Comparison of ENCODE assay signal across 20 cellular contexts in genomic region chr1:243841507-243841906, GRCh38. TPM values are rescaled to one million over a fixed set of nuclear protein-coding genes. Genes with fewer than 3 reads are reported as not detected.
DNase-seq lines count a peak whose midpoint lies in the region; ATAC-seq, FAIRE-seq and TF ChIP-seq lines count a peak whose summit lies in the region.
"Had no signal": no experiment of that assay in that cellular context is flagged by ENCODE, and none has a peak within 500 bp of the region (broad histone marks: within the 10 kb centered on the region; RNA-seq: fewer than 3 reads in every experiment).

No MANE protein-coding gene starts in this region.

- H3K27me3 ChIP-seq in ACC112 (ENCODE audit: insufficient read depth, low read length) (no peaks in the 10 kb centered on the region), adipocyte (replicated peaks; ENCODE audit: control insufficient read depth, insufficient read depth, low read length) (no peaks in the 10 kb centered on the region)

- peak overlapping the region; percentile 14 for H2AFZ ChIP-seq in ACC112 (ENCODE audit: low read length, unreplicated experiment)

- no peak for TF ChIP-seq CTCF in fibroblast of villous mesenchyme (IDR thresholded peaks at IDR 0.05; ENCODE audit: insufficient read depth, low read depth, low read length)

- peaks cover 1 to 22% of the 10 kb centered on the region in 2 donors for H3K36me3 Mint-ChIP-seq in activated naive CD4-positive, alpha-beta T cell treated with anti-CD3 and anti-CD28 coated beads, Interleukin-2, amount 50 U/mL, for 72 hours

- H3K9ac ChIP-seq in adipocyte (ENCODE audit: low read length): no peak overlapping the region

- peak overlapping the region; percentile 50 for H3K4me3 ChIP-seq in ACC112 (ENCODE audit: low read depth, low read length)
- H3K4me3 ChIP-seq in adipocyte (ENCODE audit: low read length): no peak overlapping the region
- H3K4me3 ChIP-seq in fibroblast of villous mesenchyme (ENCODE audit: low read depth, low read length): no peak overlapping the region

- H3K9me3 Mint-ChIP-seq in activated naive CD4-positive, alpha-beta T cell treated with anti-CD3 and anti-CD28 coated beads, Interleukin-2, amount 50 U/mL, for 72 hours: peaks cover 0 to 10% of the 10 kb centered on the region in 2 donors
- H3K9me3 Mint-ChIP-seq: activated naive CD4-positive, alpha-beta T cell treated with anti-CD3 and anti-CD28 coated beads for 36 hours had no signal

- H3K4me1 ChIP-seq in ACC112 (ENCODE audit: control insufficient read depth, insufficient read depth, low read length, unreplicated experiment): peaks cover 23% of the 10 kb centered on the region
- H3K4me1 ChIP-seq in adipocyte (ENCODE audit: control insufficient read depth, insufficient read depth, low read length): peaks cover 23% of the 10 kb centered on the region

- H3K27ac Mint-ChIP-seq in activated naive CD4-positive, alpha-beta T cell treated with anti-CD3 and anti-CD28 coated beads, Interleukin-2, amount 50 U/mL, for 72 hours: no peak overlapping the region
- H3K27ac Mint-ChIP-seq: activated naive CD4-positive, alpha-beta T cell treated with anti-CD3 and anti-CD28 coated beads for 36 hours had no signal

- DNase-seq in adipocyte (ENCODE audit: low read depth) (peak; percentile 74), fibroblast of villous mesenchyme (ENCODE audit: low read depth) (peak; percentile 57), HuH-7 (ENCODE audit: low spot score) (no peak)
- no peak for DNase-seq in activated naive CD4-positive, alpha-beta T cell treated with anti-CD3 and anti-CD28 coated beads, Interleukin-2, amount 50 U/mL, for 72 hours (ENCODE audit: low spot score in 2 of 2)
- DNase-seq: activated CD4-positive, alpha-beta T cell treated with anti-CD3 and anti-CD28 coated beads for 1 hour; activated naive CD4-positive, alpha-beta T cell treated with anti-CD3 and anti-CD28 coated beads for 36 hours; cerebellar nuclear complex; head of caudate nucleus; midbrain; NCI-H1694; NCI-H446; nucleus accumbens; SHP77; stimulated activated naive CD4-positive, alpha-beta T cell had no signal

- peak overlapping the region; percentile 64 for H3K27ac ChIP-seq in ACC112 (ENCODE audit: low read depth, low read length)

- H3K36me3 ChIP-seq in ACC112 (ENCODE audit: insufficient read depth, low read length): peaks cover 20% of the 10 kb centered on the region
- peaks cover 8% of the 10 kb centered on the region for H3K36me3 ChIP-seq in adipocyte (ENCODE audit: control insufficient read depth, insufficient read depth, low read length, severe bottlenecking)

- FAIRE-seq in G401.6 (lab: Jason Lieb, UNC): peak; percentile 51
- FAIRE-seq: endometrium, keratinocyte had no signal

- peaks cover 64% of the 10 kb centered on the region for H3K79me2 ChIP-seq in ACC112 (ENCODE audit: control insufficient read depth, insufficient read depth, low read length, unreplicated experiment)

- peaks cover 9% of the 10 kb centered on the region for H3K9me3 ChIP-seq in adipocyte (ENCODE audit: control insufficient read depth, low read length)

- ATAC-seq in HG03135 (IDR thresholded peaks at IDR 0.05; ENCODE audit: unreplicated experiment) (no peak), GM18502 (IDR thresholded peaks at IDR 0.05; ENCODE audit: poor library complexity, unreplicated experiment) (no peak)
- ATAC-seq in activated naive CD4-positive, alpha-beta T cell treated with anti-CD3 and anti-CD28 coated beads, Interleukin-2, amount 50 U/mL, for 72 hours: no peak

RNA-seq across cellular contexts. Expression of gene AKT3, which starts 8.5 kb away (rescaled TPM):
- 36.4 and 38.0 TPM in 2 replicates for total RNA-seq in fibroblast of villous mesenchyme
- 10 to 100 TPM; 24.9 to 37.3 TPM for total RNA-seq in activated naive CD4-positive, alpha-beta T cell treated with anti-CD3 and anti-CD28 coated beads, Interleukin-2, amount 50 U/mL, for 72 hours

Comparison
In these comparisons a context has a peak if more than half of its experiments do, and no peak if none do; other contexts are left out.
1. DNase-seq: peak in adipocyte (single experiment) and fibroblast of villous mesenchyme (single experiment); none in HuH-7 (single experiment) and activated naive CD4-positive, alpha-beta T cell treated with anti-CD3 and anti-CD28 coated beads, Interleukin-2, amount 50 U/mL, for 72 hours (0 of 2).